17 cellular contexts compared by ENCODE assay signal in the genomic region with DNA sequence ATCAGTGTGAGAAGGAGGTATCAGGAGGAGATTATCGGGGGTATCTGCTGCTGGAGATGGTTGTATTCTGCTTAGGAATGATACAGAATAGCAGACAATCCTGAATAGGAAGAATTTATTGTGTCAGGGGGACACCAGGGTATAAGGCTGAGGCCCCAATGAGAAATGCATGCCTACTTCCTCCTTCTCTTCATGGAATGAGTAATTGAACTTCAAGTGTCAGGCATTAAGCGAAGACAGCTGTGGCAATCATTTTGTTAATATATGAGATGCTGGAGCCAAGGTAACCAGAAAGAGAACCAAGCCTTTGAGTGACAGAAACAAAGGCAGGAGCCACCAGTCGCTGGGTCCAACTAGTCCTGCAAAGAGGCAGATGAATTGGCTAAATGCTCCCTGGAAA. TPM values are rescaled to one million over a fixed set of nuclear protein-coding genes. Genes with fewer than 3 reads are reported as not detected.
DNase-seq lines count a peak whose midpoint lies in the region; ATAC-seq, FAIRE-seq and TF ChIP-seq lines count a peak whose summit lies in the region.
"Had no signal": no experiment of that assay in that cellular context is flagged by ENCODE, and none has a peak within 500 bp of the region (broad histone marks: within the 10 kb centered on the region; RNA-seq: fewer than 3 reads in every experiment).

No MANE protein-coding gene starts in this region.

- H3K27ac ChIP-seq in dorsolateral prefrontal cortex, result peak overlapping the region in 44 of 59 donors; percentile 1 to 84 (median 67)
- no peak overlapping the region for H3K27ac ChIP-seq in adrenal gland
- H3K27ac ChIP-seq: BLaER1 had no signal

- FAIRE-seq in GM12891 (lab: Jason Lieb, UNC), result no peak
- FAIRE-seq: G401.6, GM12892 had no signal

- peak; percentile 8 for DNase-seq in DMS79 (lab: John Stamatoyannopoulos, UW)
- DNase-seq in DMS79 treated with DMSO at 0.1 percent for 48 hours (lab: John Stamatoyannopoulos, UW), result no peak
- no peak for DNase-seq in GM12891 (ENCODE audit: insufficient read length, low spot score)
- no peak for DNase-seq in dorsolateral prefrontal cortex
- DNase-seq in adrenal gland, result no peak
- DNase-seq: 8988T; AML-193; Caco-2; CD8-positive, alpha-beta memory T cell; EL; H7 had no signal

- no peaks in the 10 kb centered on the region for H3K27me3 ChIP-seq in dorsolateral prefrontal cortex
- no peaks in the 10 kb centered on the region for H3K27me3 ChIP-seq in adrenal gland
- H3K27me3 ChIP-seq: BLaER1 had no signal

- H3K4me3 ChIP-seq in dorsolateral prefrontal cortex, result no peak overlapping the region
- no peak overlapping the region for H3K4me3 ChIP-seq in adrenal gland
- H3K4me3 ChIP-seq: BLaER1, GM23338 had no signal

- WGBS in adrenal gland, 4 donors, result 74 to 88% (median 80%) methylated on average over 3 of the region's 3 CpGs

- intact Hi-C loops in dorsolateral prefrontal cortex (cut with DNase I), result no loop called here
- intact Hi-C loops in adrenal gland (cut with DNase I), result no loop called here

- H3K9me3 ChIP-seq in adrenal gland (replicated peaks in 1 of 3), result no peaks in the 10 kb centered on the region
- H3K9me3 ChIP-seq: BLaER1, Caco-2 had no signal

- H3K36me3 ChIP-seq in adrenal gland (replicated peaks in 1 of 2), result no peaks in the 10 kb centered on the region
- H3K36me3 ChIP-seq: BLaER1 had no signal

- TF ChIP-seq CTCF in dorsolateral prefrontal cortex (IDR thresholded peaks at IDR 0.05 in 54 of 56, conservative IDR thresholded peaks at IDR 0.05 in 2 of 56; ENCODE audit: low read depth in 1 of 56, partially characterized antibody in 56 of 56) (no peak), adrenal gland (IDR thresholded peaks at IDR 0.05) (no peak)

- ATAC-seq in HG02759 (IDR thresholded peaks at IDR 0.05; ENCODE audit: unreplicated experiment) (peak; percentile 71), GM21515 (IDR thresholded peaks at IDR 0.05; ENCODE audit: unreplicated experiment) (no peak)
- ATAC-seq: GM23338 had no signal

- H3K4me1 ChIP-seq in adrenal gland (replicated peaks in 1 of 2), result no peaks in the 10 kb centered on the region
- H3K4me1 ChIP-seq: BLaER1, Caco-2 had no signal

- TF ChIP-seq POLR2A in GM12891 (IDR thresholded peaks at IDR 0.05; ENCODE audit: low read depth, low read length) (no peak), adrenal gland (IDR thresholded peaks at IDR 0.05) (no peak)

TF ChIP-seq in GM12891, 5 proteins besides CTCF, POLR2A, EP300 and RAD21:
- TF ChIP-seq POLR2AphosphoS5 (IDR thresholded peaks at IDR 0.05; ENCODE audit: low read depth, low read length) (no peak), SPI1 (IDR thresholded peaks at IDR 0.05; ENCODE audit: low read depth, low read length) (peak; percentile 12; the same call in 1 of the 2 replicates), PAX5 (IDR thresholded peaks at IDR 0.05; ENCODE audit: insufficient read depth, low read length, severe bottlenecking) (no peak)

RNA-seq across cellular contexts. Expression of gene KIRREL3, which starts 49.1 kb away (rescaled TPM):
- 0.14 TPM for polyA plus RNA-seq in GM12891 (2012; ENCODE audit: low read depth, missing spikeins)
- total RNA-seq in dorsolateral prefrontal cortex, result 10 to 100 TPM; 22.2 to 74.8 (median 42.9) TPM
- total RNA-seq in adrenal gland, result 1 to 10 TPM in 1 of 8 donors, under 1 TPM in 6, not detected in 1; 0.07 to 2.1 (median 0.30) TPM
- 1 to 10 TPM in 1 of 3 donors, under 1 TPM in 2; 0.64 to 4.1 (median 0.90) TPM for polyA plus RNA-seq in adrenal gland
- total RNA-seq: Caco-2; CD8-positive, alpha-beta memory T cell had no signal
- polyA plus RNA-seq: CD8-positive, alpha-beta memory T cell had no signal

Comparison
In these comparisons a context has a peak if more than half of its experiments do, and no peak if none do; other contexts are left out.
1. H3K27ac ChIP-seq: peak in dorsolateral prefrontal cortex (44 of 59); none in adrenal gland (0 of 5).
2. RNA of gene KIRREL3, which starts 49.1 kb away (total RNA-seq): 22.2 to 74.8 TPM in dorsolateral prefrontal cortex; 0.07 to 2.1 TPM in adrenal gland; every median in the first group is over 4 times any median in the second.